In genomic region chr7:20441886-20442505, GRCh38 we compare ENCODE assay signal across 27 cellular contexts.
DNase-seq lines count a peak whose midpoint lies in the region; ATAC-seq, FAIRE-seq and TF ChIP-seq lines count a peak whose summit lies in the region.
"Had no signal": no experiment of that assay in that cellular context is flagged by ENCODE, and none has a peak within 500 bp of the region (broad histone marks: within the 10 kb centered on the region; RNA-seq: fewer than 3 reads in every experiment).

No MANE protein-coding gene starts in this region.

- H3K4ac ChIP-seq in H9 (ENCODE audit: low read depth, low read length), result no peak overlapping the region

- no peaks in the 10 kb centered on the region for H3K79me1 ChIP-seq in H9 (ENCODE audit: insufficient read depth, low read depth, low read length, poor library complexity, severe bottlenecking)

- H4K8ac ChIP-seq in H9 (replicated peaks; ENCODE audit: insufficient read length, low read depth, low read length), result no peak overlapping the region

- H3K4me1 Mint-ChIP-seq in astrocyte (ENCODE audit: low read depth, unreplicated experiment) (peaks cover 11% of the 10 kb centered on the region), type B pancreatic cell (ENCODE audit: unreplicated experiment) (no peaks in the 10 kb centered on the region), H9 (peaks cover 12 to 17% of the 10 kb centered on the region in 2 experiments)
- H3K4me1 Mint-ChIP-seq: activated naive CD8-positive, alpha-beta T cell treated with anti-CD3 and anti-CD28 coated beads for 36 hours; nephron progenitor cell had no signal

- no peak overlapping the region for H3K23ac ChIP-seq in H9 (ENCODE audit: insufficient read length, low read depth, low read length)

- H3K27ac ChIP-seq in astrocyte (ENCODE audit: low read depth, low read length) (no peak overlapping the region), H9 (ENCODE audit: insufficient read length, low read depth, low read length) (no peak overlapping the region)
- H3K27ac ChIP-seq: lower lobe of right lung, stomach, tibial artery had no signal

- H4K20me1 ChIP-seq in astrocyte (ENCODE audit: insufficient read depth, low read length) (no peaks in the 10 kb centered on the region), H9 (ENCODE audit: control insufficient read depth, insufficient read depth, insufficient read length) (no peaks in the 10 kb centered on the region)

- no CpG with 5 or more reads among the region's 6 CpGs for WGBS in H9 (ENCODE audit: extremely low coverage, insufficient read length, low lambda C conversion rate)

- no peak overlapping the region for H2AK5ac ChIP-seq in H9 (ENCODE audit: insufficient read length, low read length)

- peak; percentile 67 for DNase-seq in HFF-Myc (ENCODE audit: extremely low read depth, low read depth)
- DNase-seq in astrocyte (ENCODE audit: low read depth), result peak; percentile 41
- DNase-seq in fibroblast of villous mesenchyme (ENCODE audit: low read depth), result peak; percentile 62
- DNase-seq in type B pancreatic cell (ENCODE audit: extremely low spot score, unreplicated experiment), result no peak
- DNase-seq in H9, result no peak
- no peak for DNase-seq in NCI-H510A (lab: John Stamatoyannopoulos, UW)
- DNase-seq: activated CD4-positive, alpha-beta T cell treated with anti-CD3 and anti-CD28 coated beads, Interleukin-2, amount 50 U/mL, for 4 hours; activated CD4-positive, CD25-positive, alpha-beta regulatory T cell; activated naive CD8-positive, alpha-beta T cell treated with anti-CD3 and anti-CD28 coated beads for 36 hours; CD8-positive, alpha-beta T cell; DMS153; effector memory CD4-positive, alpha-beta T cell; GDM1; lower lobe of right lung; NCI-H1092 treated with DMSO at 0.1 percent for 48 hours; NCI-H2029 treated with DMSO at 0.1 percent for 48 hours; NCI-H226; NCI-H748 treated with DMSO at 0.1 percent for 48 hours; nephron progenitor cell; stomach; T-helper 9 cell; tibial artery had no signal

- H3T11ph ChIP-seq in H9 (ENCODE audit: low read length), result no peak overlapping the region

- H2BK20ac ChIP-seq in H9 (ENCODE audit: low read depth, low read length, poor library complexity, severe bottlenecking), result no peak overlapping the region

- no peak for ATAC-seq in HG02970 (IDR thresholded peaks at IDR 0.05; ENCODE audit: low FRiP score, unreplicated experiment)
- ATAC-seq: CD8-positive, alpha-beta T cell; esophagus mucosa; lower lobe of right lung had no signal

- no peak for FAIRE-seq in astrocyte (lab: Jason Lieb, UNC)
- FAIRE-seq: GM18507, H1, kidney had no signal

- H3K4me2 ChIP-seq in astrocyte (ENCODE audit: low read length), result no peak overlapping the region
- H3K4me2 ChIP-seq in H9 (ENCODE audit: insufficient read depth, insufficient read length, low read length), result no peak overlapping the region

- no peaks in the 10 kb centered on the region for H3K36me3 ChIP-seq in astrocyte (ENCODE audit: insufficient read depth, low read length)
- H3K36me3 ChIP-seq: lower lobe of right lung, stomach, tibial artery had no signal

- no peak overlapping the region for H3K56ac ChIP-seq in H9 (ENCODE audit: insufficient read length, low read depth, low read length)

- no peak overlapping the region for H2BK5ac ChIP-seq in H9 (ENCODE audit: insufficient read length, low read length)

- H4K5ac ChIP-seq in H9 (ENCODE audit: insufficient read length, low read depth, low read length), result no peak overlapping the region

- no peaks in the 10 kb centered on the region for H3K36me3 Mint-ChIP-seq in astrocyte (ENCODE audit: low read depth, unreplicated experiment)
- H3K36me3 Mint-ChIP-seq in type B pancreatic cell, result no peaks in the 10 kb centered on the region
- no peaks in the 10 kb centered on the region for H3K36me3 Mint-ChIP-seq in H9 (ENCODE audit: insufficient read depth in 1 of 3, low read depth in 3 of 3)
- H3K36me3 Mint-ChIP-seq: activated naive CD8-positive, alpha-beta T cell treated with anti-CD3 and anti-CD28 coated beads for 36 hours; CD8-positive, alpha-beta T cell had no signal

- H2BK12ac ChIP-seq in H9 (ENCODE audit: insufficient read length, low read depth, low read length), result no peak overlapping the region

- H2AFZ ChIP-seq in astrocyte (ENCODE audit: low read depth, low read length) (no peak overlapping the region), H9 (ENCODE audit: low read length) (no peak overlapping the region)

- H3K9me3 ChIP-seq in astrocyte (ENCODE audit: insufficient read depth, low read depth, low read length), result no peaks in the 10 kb centered on the region
- no peaks in the 10 kb centered on the region for H3K9me3 ChIP-seq in H9 (ENCODE audit: control insufficient read depth, low read depth, low read length)
- H3K9me3 ChIP-seq: lower lobe of right lung had no signal

- TF ChIP-seq CTCF in HFF-Myc (IDR thresholded peaks at IDR 0.05; ENCODE audit: low read depth, low read length, missing control alignments) (no peak), astrocyte (IDR thresholded peaks at IDR 0.05; ENCODE audit: insufficient read depth, low read depth, low read length) (no peak), fibroblast of villous mesenchyme (IDR thresholded peaks at IDR 0.05; ENCODE audit: insufficient read depth, low read depth, low read length) (no peak), type B pancreatic cell (conservative IDR thresholded peaks at IDR 0.05) (no peak), H9 (conservative IDR thresholded peaks at IDR 0.05) (no peak)

- no peaks in the 10 kb centered on the region for H3K4me1 ChIP-seq in astrocyte (ENCODE audit: insufficient read depth, low read length)
- no peaks in the 10 kb centered on the region; the same call in 1 of the 2 replicates for H3K4me1 ChIP-seq in H9 (ENCODE audit: insufficient read depth, low read length)
- H3K4me1 ChIP-seq: lower lobe of right lung, tibial artery had no signal

- H3K27me3 ChIP-seq in astrocyte (ENCODE audit: insufficient read depth, low read length) (no peaks in the 10 kb centered on the region), H9 (ENCODE audit: insufficient read depth, low read length) (no peaks in the 10 kb centered on the region)
- H3K27me3 ChIP-seq: stomach, tibial artery had no signal

- H3K79me2 ChIP-seq in astrocyte (ENCODE audit: insufficient read depth, low read length) (no peaks in the 10 kb centered on the region), H9 (ENCODE audit: insufficient read depth, low read length) (no peaks in the 10 kb centered on the region)

- no peaks in the 10 kb centered on the region for H3K23me2 ChIP-seq in H9 (ENCODE audit: insufficient read length, low read depth, low read length, poor library complexity, severe bottlenecking)

- peaks cover 6% of the 10 kb centered on the region for H3K9me3 Mint-ChIP-seq in astrocyte (ENCODE audit: unreplicated experiment)
- peaks cover 10% of the 10 kb centered on the region for H3K9me3 Mint-ChIP-seq in type B pancreatic cell
- H3K9me3 Mint-ChIP-seq in H9, result no peaks in the 10 kb centered on the region
- H3K9me3 Mint-ChIP-seq: activated naive CD8-positive, alpha-beta T cell treated with anti-CD3 and anti-CD28 coated beads for 36 hours; CD8-positive, alpha-beta T cell had no signal

- no peak overlapping the region for H3K18ac ChIP-seq in H9 (ENCODE audit: insufficient read length, low read depth, low read length)

- H2BK120ac ChIP-seq in H9 (ENCODE audit: low read depth, low read length, poor library complexity, severe bottlenecking), result no peak overlapping the region

- H3K4me3 ChIP-seq in HFF-Myc (replicated peaks; ENCODE audit: low read depth, low read length) (no peak overlapping the region), astrocyte (ENCODE audit: insufficient read depth, low read depth, low read length) (no peak overlapping the region), fibroblast of villous mesenchyme (ENCODE audit: low read depth, low read length) (no peak overlapping the region)
- H3K4me3 ChIP-seq: lower lobe of right lung, stomach, tibial artery had no signal

- H2BK15ac ChIP-seq in H9 (ENCODE audit: low read depth, low read length), result no peak overlapping the region

- H3K9ac ChIP-seq in astrocyte (ENCODE audit: low read length) (no peak overlapping the region), H9 (ENCODE audit: extremely low read depth, insufficient read length, low read length) (no peak overlapping the region)

- H4K91ac ChIP-seq in H9 (ENCODE audit: insufficient read length, low read depth, low read length), result no peak overlapping the region

- H3K27me3 Mint-ChIP-seq in astrocyte (ENCODE audit: low read depth, unreplicated experiment) (peaks cover 5% of the 10 kb centered on the region), type B pancreatic cell (no peaks in the 10 kb centered on the region), H9 (ENCODE audit: low read depth) (no peaks in the 10 kb centered on the region)

- H3K27ac Mint-ChIP-seq in astrocyte (ENCODE audit: unreplicated experiment) (no peak overlapping the region), type B pancreatic cell (no peak overlapping the region), H9 (peak overlapping the region in 1 of 3 experiments; percentile 36; a peak in 1 of 7 replicates)
- H3K27ac Mint-ChIP-seq: activated naive CD8-positive, alpha-beta T cell treated with anti-CD3 and anti-CD28 coated beads for 36 hours; CD8-positive, alpha-beta T cell; nephron progenitor cell had no signal

- H3K4me3 Mint-ChIP-seq in astrocyte (ENCODE audit: unreplicated experiment) (no peak overlapping the region), type B pancreatic cell (peak overlapping the region; percentile 10), H9 (no peak overlapping the region)
- H3K4me3 Mint-ChIP-seq: activated naive CD8-positive, alpha-beta T cell treated with anti-CD3 and anti-CD28 coated beads for 36 hours; CD8-positive, alpha-beta T cell; nephron progenitor cell had no signal

- no peak overlapping the region for H3K14ac ChIP-seq in H9 (ENCODE audit: insufficient read depth, low read length)

Comparison
In these comparisons a context has a peak if more than half of its experiments do, and no peak if none do; other contexts are left out.
1. DNase-seq: peak in HFF-Myc (single experiment), astrocyte (single experiment) and fibroblast of villous mesenchyme (single experiment); none in type B pancreatic cell (single experiment), H9 (single experiment) and NCI-H510A (single experiment).